In genomic region chr9:121286973-121287721, GRCh38 we compare ENCODE assay signal across 9 cellular contexts. TPM values are rescaled to one million over a fixed set of nuclear protein-coding genes. Genes with fewer than 3 reads are reported as not detected.
DNase-seq lines count a peak whose midpoint lies in the region; ATAC-seq and TF ChIP-seq lines count a peak whose summit lies in the region.
"Had no signal": no experiment of that assay in that cellular context is flagged by ENCODE, and none has a peak within 500 bp of the region (broad histone marks: within the 10 kb centered on the region; RNA-seq: fewer than 3 reads in every experiment).

No MANE protein-coding gene starts in this region.

- H3K36me3 Mint-ChIP-seq in T-helper 2 cell treated with Interferon-gamma antibody and Interleukin-4, amounts not matched to agents 5 μg/mL and 100 μg/mL, for 36 hours (ENCODE audit: low read depth) = no peaks in the 10 kb centered on the region

- ATAC-seq in body of pancreas (peak; percentile 67), gastrocnemius medialis (peak; percentile 68 to 70)

- no peaks in the 10 kb centered on the region for H3K27me3 ChIP-seq in body of pancreas
- no peaks in the 10 kb centered on the region for H3K27me3 ChIP-seq in gastrocnemius medialis

- no peaks in the 10 kb centered on the region for H3K9me3 Mint-ChIP-seq in T-helper 2 cell treated with Interferon-gamma antibody and Interleukin-4, amounts not matched to agents 5 μg/mL and 100 μg/mL, for 36 hours
- H3K9me3 Mint-ChIP-seq: central memory CD8-positive, alpha-beta T cell had no signal

- peaks cover 64% of the 10 kb centered on the region for H3K4me1 ChIP-seq in body of pancreas
- H3K4me1 ChIP-seq in gastrocnemius medialis = peaks cover 78 to 84% of the 10 kb centered on the region in 2 donors

- intact Hi-C loops in body of pancreas (cut with DNase I) = no loop called here
- intact Hi-C loops in gastrocnemius medialis (cut with DNase I; ENCODE audit: low total_unique reads) = loop anchor here (2.0 to 5.0 kb wide), 3 partner anchors 18 to 450 kb away; partner anchors contain the start of gene GSN

- H3K9me3 ChIP-seq in body of pancreas (no peaks in the 10 kb centered on the region), iPS-18c (ENCODE audit: control insufficient read depth, insufficient read depth, low read length) (no peaks in the 10 kb centered on the region), gastrocnemius medialis (no peaks in the 10 kb centered on the region)

- TF ChIP-seq CTCF in body of pancreas (IDR thresholded peaks at IDR 0.05) (no peak), gastrocnemius medialis (IDR thresholded peaks at IDR 0.05 in 4 of 5, conservative IDR thresholded peaks at IDR 0.05 in 1 of 5) (no peak)

- peaks cover 8% of the 10 kb centered on the region for H3K4me1 Mint-ChIP-seq in T-helper 2 cell treated with Interferon-gamma antibody and Interleukin-4, amounts not matched to agents 5 μg/mL and 100 μg/mL, for 36 hours (ENCODE audit: low read depth)

- H3K4me3 Mint-ChIP-seq in T-helper 2 cell treated with Interferon-gamma antibody and Interleukin-4, amounts not matched to agents 5 μg/mL and 100 μg/mL, for 36 hours = no peak overlapping the region
- H3K4me3 Mint-ChIP-seq: central memory CD8-positive, alpha-beta T cell had no signal

- in situ Hi-C loops in gastrocnemius medialis (cut with MboI; ENCODE audit: low sequenced_read_pairs in 4 of 4) = loop anchor here in 1 of 4 donors (10.0 kb wide), 1 partner anchor 78 kb away; no protein-coding TSS in a partner anchor

- peak; percentile 44 for DNase-seq in T-helper 2 cell treated with Interferon-gamma antibody and Interleukin-4, amounts not matched to agents 5 μg/mL and 100 μg/mL, for 36 hours (ENCODE audit: low spot score)
- DNase-seq in T-helper 2 cell (no peak), NCI-H460 (ENCODE audit: extremely low read depth, low read depth) (peak; percentile 91), body of pancreas (peak; percentile 58 to 86 (median 71)), gastrocnemius medialis (peak; percentile 74 to 84)
- DNase-seq in activated CD4-positive, CD25-positive, alpha-beta regulatory T cell (lab: John Stamatoyannopoulos, UW) = no peak
- no peak for DNase-seq in activated CD8-positive, alpha-beta memory T cell treated with anti-CD3 and anti-CD28 coated beads, Interleukin-2, amount 50 U/mL, for 4 hours

- no peaks in the 10 kb centered on the region for H3K27me3 Mint-ChIP-seq in T-helper 2 cell treated with Interferon-gamma antibody and Interleukin-4, amounts not matched to agents 5 μg/mL and 100 μg/mL, for 36 hours (ENCODE audit: low read depth)
- H3K27me3 Mint-ChIP-seq: central memory CD8-positive, alpha-beta T cell had no signal

- H3K36me3 ChIP-seq in body of pancreas (replicated peaks in 1 of 2; ENCODE audit: insufficient read depth in 1 of 2, low read depth in 2 of 2) = no peaks in the 10 kb centered on the region
- no peaks in the 10 kb centered on the region for H3K36me3 ChIP-seq in gastrocnemius medialis

- H3K27ac ChIP-seq in body of pancreas (peak overlapping the region; percentile 85 to 93 (median 88)), gastrocnemius medialis (peak overlapping the region; percentile 91 to 98 (median 94))

- H3K4me3 ChIP-seq in body of pancreas = no peak overlapping the region
- H3K4me3 ChIP-seq in iPS-18c (ENCODE audit: insufficient read depth, low read depth, low read length) = peak overlapping the region; percentile 20; the same call in 1 of the 2 replicates
- peak overlapping the region; percentile 28 to 51 (median 45) for H3K4me3 ChIP-seq in gastrocnemius medialis

- H3K27ac Mint-ChIP-seq in T-helper 2 cell treated with Interferon-gamma antibody and Interleukin-4, amounts not matched to agents 5 μg/mL and 100 μg/mL, for 36 hours = no peak overlapping the region

- WGBS in body of pancreas, 2 donors = 48 to 52% methylated on average over 13 of the region's 13 CpGs

- TF ChIP-seq POLR2A in body of pancreas (IDR thresholded peaks at IDR 0.05) = peak in 1 of 3 donors; percentile 15
- no peak for TF ChIP-seq POLR2A in gastrocnemius medialis (IDR thresholded peaks at IDR 0.05)

RNA-seq across cellular contexts. Expression of gene GSN, which starts 19.2 kb away (rescaled TPM):
- total RNA-seq in NCI-H460 (2014; rRNA removed; shearing (Covaris generic)) = 13.8 and 15.5 TPM in 2 replicates
- 25.5 and 27.1 TPM in 2 replicates for polyA plus RNA-seq in NCI-H460 (2014; cell fraction: nucleus; rRNA removed)
- total RNA-seq in body of pancreas = 100 to 1,000 TPM; 328 to 753 TPM
- 100 to 1,000 TPM; 487 to 785 (median 662) TPM for total RNA-seq in gastrocnemius medialis

Comparison
In these comparisons a context has a peak if more than half of its experiments do, and no peak if none do; other contexts are left out.
1. DNase-seq: peak in T-helper 2 cell treated with Interferon-gamma antibody and Interleukin-4, amounts not matched to agents 5 μg/mL and 100 μg/mL, for 36 hours (single experiment), NCI-H460 (single experiment), body of pancreas (4 of 4) and gastrocnemius medialis (2 of 2); none in T-helper 2 cell (0 of 5), activated CD4-positive, CD25-positive, alpha-beta regulatory T cell (0 of 4) and activated CD8-positive, alpha-beta memory T cell treated with anti-CD3 and anti-CD28 coated beads, Interleukin-2, amount 50 U/mL, for 4 hours (single experiment).
2. H3K4me3 ChIP-seq: peak in iPS-18c (single experiment) and gastrocnemius medialis (4 of 4); none in body of pancreas (0 of 2).
3. RNA of gene GSN, which starts 19.2 kb away (total RNA-seq): 328 to 753 TPM in body of pancreas and 487 to 785 TPM in gastrocnemius medialis; 13.8 to 15.5 TPM in NCI-H460; every median in the first group is over 10 times any median in the second.